Comparison of ENCODE assay signal across 20 cellular contexts in genomic region chr1:166848193-166848592, GRCh38.
"Had no signal": no experiment of that assay in that cellular context is flagged by ENCODE, and none has a peak within 500 bp of the region (broad histone marks: within the 10 kb centered on the region; RNA-seq: fewer than 3 reads in every experiment).

No MANE protein-coding gene starts in this region.

- DNase-seq: activated CD4-positive, alpha-beta T cell treated with anti-CD3 and anti-CD28 coated beads for 4 hours; activated CD8-positive, alpha-beta memory T cell treated with anti-CD3 and anti-CD28 coated beads, Interleukin-2, amount 50 U/mL, for 48 hours; activated naive CD4-positive, alpha-beta T cell treated with Interleukin-2 at 50 U/mL for 16 hours; adrenal gland; central memory CD4-positive, alpha-beta T cell; effector memory CD4-positive, alpha-beta T cell; foreskin keratinocyte; lower lobe of right lung; naive B cell; posterior cingulate gyrus; small intestine; stimulated activated CD4-positive, alpha-beta T cell treated with anti-CD3 and anti-CD28 coated beads, Interleukin-2, amount 100 ng/mL, for 24 hours; T-helper 1 cell; T-helper 9 cell had no signal

- H3K27me3 Mint-ChIP-seq: naive B cell; stimulated activated memory B cell treated with anti-CD40 and anti-IgM and Interleukin-4, amounts not matched to agents 10 μg/mL and 1 μg/mL and 100 μg/mL, for 72 hours; type B pancreatic cell had no signal

- H3K4me3 Mint-ChIP-seq: naive B cell; neural progenitor cell; stimulated activated memory B cell treated with anti-CD40 and anti-IgM and Interleukin-4, amounts not matched to agents 10 μg/mL and 1 μg/mL and 100 μg/mL, for 72 hours; type B pancreatic cell had no signal

- ATAC-seq: foreskin keratinocyte; left lobe of liver; lower lobe of right lung; sciatic nerve; stimulated activated memory B cell treated with anti-CD40 and anti-IgM and Interleukin-4, amounts not matched to agents 10 μg/mL and 1 μg/mL and 100 μg/mL, for 72 hours had no signal

- H3K9me3 Mint-ChIP-seq: activated T-helper 2 cell treated with anti-CD3 and anti-CD28 coated beads, Interferon-gamma antibody, Interleukin-2, Interleukin-4, amounts not matched to agents 10 μg/mL and 5 μg/mL and 100 μg/mL, durations not matched to agents 14 hours and 24 hours and 36 hours; naive B cell; neural progenitor cell; stimulated activated memory B cell treated with anti-CD40 and anti-IgM and Interleukin-4, amounts not matched to agents 10 μg/mL and 1 μg/mL and 100 μg/mL, for 72 hours; type B pancreatic cell had no signal

- H3K27ac Mint-ChIP-seq: activated T-helper 2 cell treated with anti-CD3 and anti-CD28 coated beads, Interferon-gamma antibody, Interleukin-2, Interleukin-4, amounts not matched to agents 10 μg/mL and 5 μg/mL and 100 μg/mL, durations not matched to agents 14 hours and 24 hours and 36 hours; neural progenitor cell; stimulated activated memory B cell treated with anti-CD40 and anti-IgM and Interleukin-4, amounts not matched to agents 10 μg/mL and 1 μg/mL and 100 μg/mL, for 72 hours; type B pancreatic cell had no signal
